8 cellular contexts compared by ENCODE assay signal in genomic region chr12:132083731-132084641, GRCh38.
DNase-seq lines count a peak whose midpoint lies in the region; TF ChIP-seq lines count a peak whose summit lies in the region.

No MANE protein-coding gene starts in this region.

- H3K9ac ChIP-seq in subcutaneous abdominal adipose tissue (ENCODE audit: low read length in 5 of 5), result peak overlapping the region; percentile 50 to 87 (median 76)

- H3K27me3 ChIP-seq in SJCRH30 (no peaks in the 10 kb centered on the region), neutrophil (no peaks in the 10 kb centered on the region), subcutaneous abdominal adipose tissue (ENCODE audit: control insufficient read depth in 5 of 5, insufficient read depth in 4 of 5, low read length in 5 of 5) (no peaks in the 10 kb centered on the region)

- H3K27ac ChIP-seq in SJCRH30 (peak overlapping the region; percentile 92), neutrophil (peak overlapping the region; percentile 76), subcutaneous abdominal adipose tissue (ENCODE audit: low read depth, low read length) (peak overlapping the region; percentile 93)

- H3K9me3 ChIP-seq in SJCRH30 (replicated peaks) (no peaks in the 10 kb centered on the region), neutrophil (no peaks in the 10 kb centered on the region), subcutaneous abdominal adipose tissue (ENCODE audit: control insufficient read depth in 5 of 5, low read length in 5 of 5) (no peaks in the 10 kb centered on the region)

- DNase-seq in GM04504 (ENCODE audit: low read depth) (peak; percentile 73), HFF-Myc (ENCODE audit: extremely low read depth, low read depth) (peak; percentile 58), MV-4-11 (lab: John Stamatoyannopoulos, UW) (peak; percentile 87), SJCRH30 (peak; percentile 96 to 97), germinal center (ENCODE audit: low spot score) (peak; percentile 100)
- peak; percentile 91 for DNase-seq in activated naive CD4-positive, alpha-beta T cell treated with Interleukin-2 at 50 U/mL for 16 hours

- TF ChIP-seq CTCF in HFF-Myc (IDR thresholded peaks at IDR 0.05; ENCODE audit: low read depth, low read length, missing control alignments), result no peak
- peak; percentile 39 for TF ChIP-seq CTCF in neutrophil (IDR thresholded peaks at IDR 0.05)

- H3K4me3 ChIP-seq in HFF-Myc (replicated peaks; ENCODE audit: low read depth, low read length) (peak overlapping the region; percentile 61), SJCRH30 (peak overlapping the region; percentile 100), neutrophil (ENCODE audit: low read depth in 1 of 2, low read length in 1 of 2) (peak overlapping the region; percentile 75 to 90), subcutaneous abdominal adipose tissue (ENCODE audit: low read depth in 1 of 5, low read length in 5 of 5) (peak overlapping the region; percentile 71 to 77 (median 73))

- H3K4me1 ChIP-seq in SJCRH30, result peaks cover 15% of the 10 kb centered on the region
- H3K4me1 ChIP-seq in neutrophil (ENCODE audit: control insufficient read depth in 1 of 2, insufficient read depth in 1 of 2, low read depth in 1 of 2, low read length in 1 of 2), result peaks cover 12 to 14% of the 10 kb centered on the region in 2 experiments
- peaks cover 6 to 26% (median 16%) of the 10 kb centered on the region in 5 donors for H3K4me1 ChIP-seq in subcutaneous abdominal adipose tissue (ENCODE audit: control insufficient read depth in 5 of 5, insufficient read depth in 5 of 5, low read length in 5 of 5)

- H3K36me3 ChIP-seq in SJCRH30 (peaks cover 6% of the 10 kb centered on the region), neutrophil (peaks cover 13% of the 10 kb centered on the region), subcutaneous abdominal adipose tissue (ENCODE audit: control insufficient read depth in 5 of 5, insufficient read depth in 5 of 5, low read length in 5 of 5) (peaks cover 0 to 11% (median 5%) of the 10 kb centered on the region in 5 donors)

Comparison
In these comparisons a context has a peak if more than half of its experiments do, and no peak if none do; other contexts are left out.
1. Peak in every context shown above with its lines: DNase-seq, H3K4me3 ChIP-seq and H3K27ac ChIP-seq.